1 cellular context compared by ENCODE assay signal in the genomic region with DNA sequence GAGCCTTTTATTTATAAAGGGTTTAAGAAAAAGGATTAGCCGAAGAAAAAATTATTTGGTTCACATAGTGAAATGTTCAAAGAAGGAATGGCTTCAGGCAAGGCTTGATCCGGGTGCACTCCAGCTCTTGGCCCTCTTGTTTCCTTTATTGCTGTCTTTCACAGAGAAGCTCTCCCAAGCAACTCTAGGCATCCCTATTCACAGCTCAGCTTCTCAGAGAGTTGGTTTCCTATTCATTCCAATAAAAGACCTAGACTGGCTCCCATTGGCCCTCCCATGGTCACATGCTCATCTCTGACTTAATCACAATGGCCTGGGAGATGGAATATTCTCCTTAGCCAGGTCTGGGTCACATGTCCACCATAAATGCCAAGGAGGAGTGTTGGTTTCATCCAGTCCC.
TF ChIP-seq lines count a peak whose summit lies in the region.

No MANE protein-coding gene starts in this region.

TF ChIP-seq in IMR-90, 13 proteins besides CTCF, POLR2A, EP300 and RAD21:
- no peak for TF ChIP-seq SMC3 (IDR thresholded peaks at IDR 0.05; ENCODE audit: low read depth, low read length)
- no peak for TF ChIP-seq FOS (IDR thresholded peaks at IDR 0.05; ENCODE audit: low read depth, low read length)
- TF ChIP-seq MAFK (IDR thresholded peaks at IDR 0.05; ENCODE audit: low read depth, low read length), result no peak
- peak; percentile 71 for TF ChIP-seq USF2 (IDR thresholded peaks at IDR 0.05; ENCODE audit: low read depth, low read length)
- TF ChIP-seq MAZ (IDR thresholded peaks at IDR 0.05; ENCODE audit: borderline replicate concordance, low read depth, low read length), result no peak
- no peak for TF ChIP-seq RFX5 (IDR thresholded peaks at IDR 0.05; ENCODE audit: low read depth, low read length)
